Comparison of ENCODE assay signal across 2 cellular contexts in genomic region chr14:105376521-105377440, GRCh38.
TF ChIP-seq lines count a peak whose summit lies in the region.

No MANE protein-coding gene starts in this region.

TF ChIP-seq in GM23338, 12 proteins besides CTCF, POLR2A, EP300 and RAD21:
- TF ChIP-seq EZH2phosphoT487 (IDR thresholded peaks at IDR 0.05; ENCODE audit: unreplicated experiment) (no peak), ZNF462 (CRISPR knock-in tag; IDR thresholded peaks at IDR 0.05) (no peak), JUNB (IDR thresholded peaks at IDR 0.05; ENCODE audit: unreplicated experiment) (no peak), ZNF114 (CRISPR knock-in tag; IDR thresholded peaks at IDR 0.05) (no peak), POLR2AphosphoS5 (IDR thresholded peaks at IDR 0.05; ENCODE audit: low read depth) (no peak), EZH2 (IDR thresholded peaks at IDR 0.05; ENCODE audit: low read depth, unreplicated experiment) (no peak), REST (IDR thresholded peaks at IDR 0.05; ENCODE audit: unreplicated experiment) (no peak), NANOG (IDR thresholded peaks at IDR 0.05; ENCODE audit: borderline replicate concordance) (no peak), CREB1 (CRISPR knock-in tag; IDR thresholded peaks at IDR 0.05; ENCODE audit: low read depth) (no peak), STAT1 (IDR thresholded peaks at IDR 0.05; ENCODE audit: unreplicated experiment) (no peak), ETS1 (IDR thresholded peaks at IDR 0.05) (no peak), ZNF331 (CRISPR knock-in tag; IDR thresholded peaks at IDR 0.05; ENCODE audit: low read depth) (no peak)

TF ChIP-seq in WTC11, 78 proteins besides CTCF, POLR2A, EP300 and RAD21:
- TF ChIP-seq CREM (CRISPR knock-in tag; IDR thresholded peaks at IDR 0.05): no peak
- TF ChIP-seq SOX15 (CRISPR knock-in tag; IDR thresholded peaks at IDR 0.05): no peak
- TF ChIP-seq ZBTB43 (CRISPR knock-in tag; IDR thresholded peaks at IDR 0.05): 0 out of 2 replicates have a peak, but pooled peaks have one; percentile 28
- TF ChIP-seq CBFB (CRISPR knock-in tag; IDR thresholded peaks at IDR 0.05; ENCODE audit: low read depth): no peak
- no peak for TF ChIP-seq CREB1 (CRISPR knock-in tag; IDR thresholded peaks at IDR 0.05)
